ENCODE assay signal across 16 cellular contexts in the genomic region with DNA sequence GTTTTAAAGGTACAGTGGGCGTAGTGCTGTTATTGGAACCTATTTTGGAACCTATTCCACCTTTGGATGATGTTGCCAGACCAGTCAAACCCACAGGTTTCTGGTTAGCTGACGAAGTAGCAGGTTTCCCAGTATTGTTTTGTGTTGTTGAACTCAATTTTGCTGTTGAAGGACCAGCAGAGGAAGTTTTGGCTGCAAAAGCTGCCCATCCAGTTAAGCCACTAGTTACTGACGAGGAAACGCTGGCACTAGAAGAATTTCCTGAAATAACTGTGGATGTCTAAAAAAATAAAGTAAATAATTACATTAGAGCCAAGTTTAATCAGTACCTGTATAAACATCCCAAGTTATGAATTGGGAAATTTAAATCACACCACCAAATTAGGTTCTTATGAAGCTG. TPM values are rescaled to one million over a fixed set of nuclear protein-coding genes. Genes with fewer than 3 reads are reported as not detected.
DNase-seq lines count a peak whose midpoint lies in the region; ATAC-seq, FAIRE-seq and TF ChIP-seq lines count a peak whose summit lies in the region.
"Had no signal": no experiment of that assay in that cellular context is flagged by ENCODE, and none has a peak within 500 bp of the region (broad histone marks: within the 10 kb centered on the region; RNA-seq: fewer than 3 reads in every experiment).

No MANE protein-coding gene starts in this region.

- H3K9me3 ChIP-seq in body of pancreas (no peaks in the 10 kb centered on the region), left lung (no peaks in the 10 kb centered on the region), transverse colon (no peaks in the 10 kb centered on the region)
- H3K9me3 ChIP-seq: suprapubic skin had no signal

- DNase-seq in HPDE6-E6E7 (ENCODE audit: extremely low spot score) (peak; percentile 4), body of pancreas (peak; percentile 94 to 98 (median 96)), left lung (peak in 1 of 2 donors; percentile 68), transverse colon (peak; percentile 76), GM12891 (ENCODE audit: insufficient read length, low spot score) (no peak), mesenteric fat pad (ENCODE audit: low spot score) (no peak)
- DNase-seq: activated CD4-positive, alpha-beta T cell treated with anti-CD3 and anti-CD28 coated beads for 1 hour; H7; hippocampal formation; islet precursor cell; NCI-H187; NCI-H510A had no signal

- H3K27me3 ChIP-seq in body of pancreas: no peaks in the 10 kb centered on the region
- H3K27me3 ChIP-seq in left lung: no peaks in the 10 kb centered on the region
- no peaks in the 10 kb centered on the region for H3K27me3 ChIP-seq in transverse colon
- H3K27me3 ChIP-seq: suprapubic skin had no signal

- intact Hi-C loops in body of pancreas (cut with DNase I) (no loop called here), left lung (cut with DNase I) (no loop called here), transverse colon (cut with DNase I; ENCODE audit: low total_unique reads) (no loop called here)

- H3K36me3 ChIP-seq in body of pancreas (replicated peaks in 1 of 2; ENCODE audit: insufficient read depth in 1 of 2, low read depth in 2 of 2): no peaks in the 10 kb centered on the region
- peaks cover 0 to 51% of the 10 kb centered on the region in 2 donors for H3K36me3 ChIP-seq in left lung
- H3K36me3 ChIP-seq in transverse colon: peaks cover 0 to 40% (median 6%) of the 10 kb centered on the region in 4 donors

- peak overlapping the region; percentile 76 to 90 (median 82) for H3K27ac ChIP-seq in body of pancreas
- H3K27ac ChIP-seq in left lung: peak overlapping the region; percentile 2 to 57
- peak overlapping the region in 1 of 4 donors; percentile 13 for H3K27ac ChIP-seq in transverse colon
- H3K27ac ChIP-seq: RWPE1, suprapubic skin had no signal

- ATAC-seq in body of pancreas (peak; percentile 96), left lung (peak; percentile 89), HG02840 (IDR thresholded peaks at IDR 0.05; ENCODE audit: low FRiP score, unreplicated experiment) (no peak)

- TF ChIP-seq EP300 in transverse colon (IDR thresholded peaks at IDR 0.05; ENCODE audit: low read depth): no peak

- in situ Hi-C loops in transverse colon (cut with MboI; ENCODE audit: low pct_ligation_motif_present in 1 of 4, low pct_unique_long_range_greater_than_20kb in 1 of 4, low sequenced_read_pairs in 3 of 4): no loop called here

- no peak for FAIRE-seq in GM12891 (lab: Jason Lieb, UNC)
- FAIRE-seq: astrocyte had no signal

- no peak for TF ChIP-seq CTCF in body of pancreas (IDR thresholded peaks at IDR 0.05)
- no peak for TF ChIP-seq CTCF in left lung (IDR thresholded peaks at IDR 0.05)
- no peak for TF ChIP-seq CTCF in transverse colon (IDR thresholded peaks at IDR 0.05)

- TF ChIP-seq POLR2A in body of pancreas (IDR thresholded peaks at IDR 0.05): no peak
- no peak for TF ChIP-seq POLR2A in transverse colon (IDR thresholded peaks at IDR 0.05)
- TF ChIP-seq POLR2A in GM12891 (IDR thresholded peaks at IDR 0.05; ENCODE audit: low read depth, low read length): no peak

- 17 to 22% methylated on average over 4 of the region's 4 CpGs for WGBS in body of pancreas, 2 donors
- WGBS in transverse colon (ENCODE audit: low coverage in 1 of 2), 2 donors: 54 to 60% methylated on average over 4 of the region's 4 CpGs

- H3K4me1 ChIP-seq in body of pancreas (peaks cover 46% of the 10 kb centered on the region), left lung (peaks cover 0 to 5% of the 10 kb centered on the region in 2 donors), transverse colon (peaks cover 0 to 21% (median 2%) of the 10 kb centered on the region in 4 donors)
- H3K4me1 ChIP-seq: suprapubic skin had no signal

- H3K4me3 ChIP-seq in body of pancreas: no peak overlapping the region
- H3K4me3 ChIP-seq in left lung: no peak overlapping the region
- no peak overlapping the region for H3K4me3 ChIP-seq in transverse colon
- H3K4me3 ChIP-seq: suprapubic skin had no signal

TF ChIP-seq in GM12891, 5 proteins besides CTCF, POLR2A, EP300 and RAD21:
- TF ChIP-seq POLR2AphosphoS5 (IDR thresholded peaks at IDR 0.05; ENCODE audit: low read depth, low read length) (no peak), TAF1 (IDR thresholded peaks at IDR 0.05; ENCODE audit: low read depth, low read length) (no peak), PAX5 (IDR thresholded peaks at IDR 0.05; ENCODE audit: insufficient read depth, low read length, severe bottlenecking) (no peak), SPI1 (IDR thresholded peaks at IDR 0.05; ENCODE audit: low read depth, low read length) (no peak), POU2F2 (IDR thresholded peaks at IDR 0.05; ENCODE audit: low read depth, low read length) (no peak)

RNA-seq across cellular contexts. Expression of gene INTS12, which starts 25.5 kb away (rescaled TPM):
- total RNA-seq in body of pancreas (10 to 100 TPM in 1 of 2 donors, 1 to 10 TPM in 1; 9.3 to 10.2 TPM), left lung (10 to 100 TPM; 14.9 to 18.5 TPM), transverse colon (10 to 100 TPM in 3 of 4 donors, 1 to 10 TPM in 1; 4.5 to 37.0 (median 22.0) TPM), mesenteric fat pad (15.9 TPM)
- 26.7 TPM for polyA plus RNA-seq in GM12891 (2012; ENCODE audit: low read depth, missing spikeins)

RNA-seq across cellular contexts. Expression of gene GSTCD, which starts 25.5 kb away (rescaled TPM):
- total RNA-seq in body of pancreas: 1 to 10 TPM; 3.9 to 5.9 TPM
- 10 to 100 TPM; 10.8 to 14.5 TPM for total RNA-seq in left lung
- 10 to 100 TPM in 1 of 4 donors, 1 to 10 TPM in 2, under 1 TPM in 1; 0.40 to 11.1 (median 8.4) TPM for total RNA-seq in transverse colon
- polyA plus RNA-seq in GM12891 (2012; ENCODE audit: low read depth, missing spikeins): 4.2 TPM
- total RNA-seq in mesenteric fat pad: 6.6 TPM

Comparison
In these comparisons a context has a peak if more than half of its experiments do, and no peak if none do; other contexts are left out.
1. DNase-seq: peak in HPDE6-E6E7 (single experiment), body of pancreas (4 of 4) and transverse colon (single experiment); none in GM12891 (single experiment) and mesenteric fat pad (single experiment).